Comparison of ENCODE assay signal across 10 cellular contexts in the genomic region with DNA sequence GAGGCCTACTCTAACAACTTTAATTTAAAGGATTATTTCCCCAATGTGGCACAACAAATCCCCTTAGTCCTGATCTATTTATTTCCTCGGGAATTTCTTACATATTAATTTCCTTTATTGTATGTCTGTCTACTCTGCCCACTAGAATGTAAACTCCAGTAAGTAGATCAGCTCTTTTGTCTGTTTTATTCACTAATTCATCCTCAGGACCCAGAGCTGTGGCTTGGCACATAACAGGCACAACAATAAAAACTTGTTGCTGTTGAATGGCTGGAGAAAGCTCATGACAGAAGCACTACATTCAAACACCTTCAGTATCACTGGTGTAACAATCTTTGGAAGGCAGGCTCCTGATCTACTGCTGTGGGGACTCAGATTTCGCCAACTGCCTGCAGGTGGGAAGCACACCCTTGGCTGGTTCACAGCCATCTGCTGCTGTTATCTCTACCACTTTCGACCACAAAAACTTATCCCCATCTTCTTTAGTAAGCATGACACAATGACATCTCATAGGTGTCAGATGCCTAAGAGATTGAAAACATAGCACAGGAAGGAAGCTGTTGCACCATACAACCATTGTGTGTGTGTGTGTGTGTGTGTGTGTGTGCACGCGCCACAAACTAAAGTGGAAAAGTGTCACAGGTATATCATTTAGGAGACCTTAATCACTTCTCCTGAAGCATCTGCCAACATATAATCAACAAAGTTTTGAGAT. TPM values are rescaled to one million over a fixed set of nuclear protein-coding genes. Genes with fewer than 3 reads are reported as not detected.
A peak's percentile ranks its signal among the peaks of the same experiment; 100 is the strongest.
DNase-seq lines count a peak whose midpoint lies in the region; ATAC-seq, FAIRE-seq and TF ChIP-seq lines count a peak whose summit lies in the region.
"Had no signal": no experiment of that assay in that cellular context is flagged by ENCODE, and none has a peak within 500 bp of the region (broad histone marks: within the 10 kb centered on the region; RNA-seq: fewer than 3 reads in every experiment).

No MANE protein-coding gene starts in this region.

- TF ChIP-seq CTCF in fibroblast of pulmonary artery (IDR thresholded peaks at IDR 0.05; ENCODE audit: low read length, missing control alignments), result no peak

- H3K4me3 ChIP-seq in CD4-positive, alpha-beta memory T cell (ENCODE audit: low read length in 2 of 2), result no peak overlapping the region
- H3K4me3 ChIP-seq in fibroblast of pulmonary artery (replicated peaks; ENCODE audit: low read depth, low read length) (no peak overlapping the region), SJCRH30 (no peak overlapping the region)

- CTCF ChIA-PET in CD4-positive, alpha-beta memory T cell (lab: Charles Lee; ENCODE audit: partially characterized antibody), result no interaction called here

- peaks cover 59% of the 10 kb centered on the region for H3K4me1 ChIP-seq in CD4-positive, alpha-beta memory T cell (ENCODE audit: insufficient read depth, low read length)
- H3K4me1 ChIP-seq in SJCRH30, result no peaks in the 10 kb centered on the region

- no peaks in the 10 kb centered on the region for H3K9me3 ChIP-seq in CD4-positive, alpha-beta memory T cell (ENCODE audit: control insufficient read depth in 1 of 2, low read length in 2 of 2)
- 0 out of 2 replicates have a peak, but pooled peaks cover 4% of the 10 kb centered on the region for H3K9me3 ChIP-seq in SJCRH30 (replicated peaks)

- POLR2A ChIA-PET in CD4-positive, alpha-beta memory T cell (lab: Charles Lee; ENCODE audit: partially characterized antibody), result interaction anchor here (2.8 to 2.9 kb wide), 3 partner anchors 12 to 59 kb away, joined by 13 to 27 read pairs (median 17); partner anchors contain the start of genes C22orf39, CDC45, HIRA and MRPL40

- intact Hi-C loops in CD4-positive, alpha-beta memory T cell (cut with micrococcal nuclease), result no loop called here

- H3K9me3 Mint-ChIP-seq in CD4-positive, alpha-beta memory T cell, result no peaks in the 10 kb centered on the region

- peaks cover 53 to 78% (median 64%) of the 10 kb centered on the region in 4 donors for H3K4me1 Mint-ChIP-seq in CD4-positive, alpha-beta memory T cell

- no peaks in the 10 kb centered on the region for H3K27me3 ChIP-seq in CD4-positive, alpha-beta memory T cell (ENCODE audit: insufficient read depth, low read length)
- no peaks in the 10 kb centered on the region for H3K27me3 ChIP-seq in SJCRH30

- no peaks in the 10 kb centered on the region for H3K36me3 ChIP-seq in CD4-positive, alpha-beta memory T cell (ENCODE audit: insufficient read depth, low read length)
- peaks cover 4% of the 10 kb centered on the region; the same call in 1 of the 2 replicates for H3K36me3 ChIP-seq in SJCRH30

- no peak for FAIRE-seq in frontal cortex (lab: Jason Lieb, UNC)
- FAIRE-seq: astrocyte had no signal

- peaks cover 0 to 2% of the 10 kb centered on the region in 2 donors for H3K36me3 Mint-ChIP-seq in CD4-positive, alpha-beta memory T cell

- peak; percentile 83 for ATAC-seq in GM21381 (IDR thresholded peaks at IDR 0.05; ENCODE audit: unreplicated experiment)
- ATAC-seq in HG03439 (IDR thresholded peaks at IDR 0.05; ENCODE audit: unreplicated experiment), result no peak
- no peak for ATAC-seq in GM18861 (IDR thresholded peaks at IDR 0.05; ENCODE audit: unreplicated experiment)

- H3K27ac Mint-ChIP-seq in CD4-positive, alpha-beta memory T cell, result peak overlapping the region; percentile 76 to 94 (median 92)

- peak overlapping the region; percentile 60 for H3K27ac ChIP-seq in CD4-positive, alpha-beta memory T cell (ENCODE audit: low read depth, low read length)
- H3K27ac ChIP-seq in SJCRH30, result no peak overlapping the region

- no peaks in the 10 kb centered on the region for H3K27me3 Mint-ChIP-seq in CD4-positive, alpha-beta memory T cell

- DNase-seq in CD4-positive, alpha-beta memory T cell, result peak; percentile 56 to 74 (median 63)
- peak in 3 of 5 donors; percentile 25 to 87 (median 28) for DNase-seq in T-helper 1 cell
- peak; percentile 28 for DNase-seq in fibroblast of pulmonary artery (ENCODE audit: low read depth)
- DNase-seq in frontal cortex (ENCODE audit: low spot score in 2 of 2), result no peak
- DNase-seq in SJCRH30, result no peak
- DNase-seq: NCI-H226 had no signal

- H3K4me3 Mint-ChIP-seq in CD4-positive, alpha-beta memory T cell, result peak overlapping the region; percentile 34 to 74 (median 58)

RNA-seq across cellular contexts. Expression of gene HIRA, which starts 11.9 kb away (rescaled TPM):
- 10 to 100 TPM; 27.3 to 30.8 TPM for total RNA-seq in CD4-positive, alpha-beta memory T cell
- polyA plus RNA-seq in CD4-positive, alpha-beta memory T cell, result 1 to 10 TPM; 1.4 to 7.9 TPM
- 21.6 TPM for total RNA-seq in frontal cortex
- 25.2 and 25.3 TPM in 2 replicates for total RNA-seq in SJCRH30 (2014; rRNA removed; shearing (Covaris generic))

RNA-seq across cellular contexts. Expression of gene MRPL40, which starts 12.7 kb away (rescaled TPM):
- 10 to 100 TPM; 16.2 to 16.8 TPM for total RNA-seq in CD4-positive, alpha-beta memory T cell
- polyA plus RNA-seq in CD4-positive, alpha-beta memory T cell, result 10 to 100 TPM; 56.1 to 79.3 TPM
- total RNA-seq in frontal cortex, result 18.8 TPM
- total RNA-seq in SJCRH30 (2014; rRNA removed; shearing (Covaris generic)), result 51.5 and 55.7 TPM in 2 replicates

RNA-seq across cellular contexts. Expression of gene C22orf39, which starts 27.9 kb away (rescaled TPM):
- 10 to 100 TPM; 40.5 TPM for total RNA-seq in CD4-positive, alpha-beta memory T cell
- polyA plus RNA-seq in CD4-positive, alpha-beta memory T cell, result 10 to 100 TPM; 57.3 to 58.3 TPM
- total RNA-seq in frontal cortex, result 38.3 TPM
- 37.4 and 40.9 TPM in 2 replicates for total RNA-seq in SJCRH30 (2014; rRNA removed; shearing (Covaris generic))

RNA-seq across cellular contexts. Expression of gene UFD1, which starts 59.4 kb away (rescaled TPM):
- total RNA-seq in CD4-positive, alpha-beta memory T cell, result 10 to 100 TPM; 42.0 to 48.7 TPM
- 100 to 1,000 TPM in 1 of 2 donors, 10 to 100 TPM in 1; 81.3 to 126 TPM for polyA plus RNA-seq in CD4-positive, alpha-beta memory T cell
- 32.2 TPM for total RNA-seq in frontal cortex
- 91.8 and 98.1 TPM in 2 replicates for total RNA-seq in SJCRH30 (2014; rRNA removed; shearing (Covaris generic))

Comparison
In these comparisons a context has a peak if more than half of its experiments do, and no peak if none do; other contexts are left out.
1. DNase-seq: peak in CD4-positive, alpha-beta memory T cell (5 of 5), T-helper 1 cell (3 of 5) and fibroblast of pulmonary artery (single experiment); none in frontal cortex (0 of 2) and SJCRH30 (0 of 2).